8 cellular contexts compared by ENCODE assay signal in the genomic region with DNA sequence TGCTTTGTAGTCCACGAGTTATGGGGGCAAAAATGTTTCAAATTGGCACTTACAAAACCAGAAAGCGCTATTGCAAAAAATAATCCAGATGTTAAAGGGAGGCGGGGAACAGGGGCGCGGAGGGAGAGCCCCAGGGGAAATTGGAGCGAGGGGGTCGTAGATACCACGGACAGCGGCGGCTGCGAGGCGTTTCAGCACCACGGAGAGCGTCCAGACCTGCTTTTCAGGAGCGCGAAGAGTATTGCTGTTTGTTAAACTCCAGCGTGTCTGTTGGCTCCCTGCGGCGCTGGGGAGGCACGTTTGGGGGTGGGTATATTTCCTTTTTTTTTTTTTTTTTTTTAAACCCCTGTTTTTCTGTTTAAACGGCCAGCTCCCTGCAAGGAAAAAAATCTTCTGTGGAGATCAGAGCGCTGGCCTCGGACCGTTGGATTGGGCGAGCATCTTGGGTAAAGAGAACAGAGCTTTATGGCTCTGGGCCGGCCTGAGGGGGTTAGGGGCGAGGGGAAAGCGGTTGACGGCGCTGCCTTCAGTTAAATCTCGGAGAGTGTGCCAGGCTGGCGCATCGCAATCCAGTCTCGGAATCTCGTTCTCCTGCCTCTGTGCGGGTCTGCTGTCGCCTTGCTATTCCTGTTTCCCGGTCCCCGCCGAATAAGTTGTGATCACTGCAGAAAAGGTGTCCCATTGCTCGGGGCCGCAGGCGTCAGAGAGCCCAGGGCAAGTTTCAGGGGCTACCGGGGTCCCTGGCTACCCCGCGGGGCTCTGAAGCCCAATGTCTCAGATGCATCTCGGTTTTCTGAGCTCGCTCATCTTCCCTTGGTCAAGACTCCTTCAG.
A peak's percentile ranks its signal among the peaks of the same experiment; 100 is the strongest.
DNase-seq lines count a peak whose midpoint lies in the region; TF ChIP-seq lines count a peak whose summit lies in the region.

GLRA1 (minus strand) TSS at position 288 of the 832 bp plus-strand sequence. CDS start 302 bp downstream, outside the sequence.

- in situ Hi-C loops in HAP-1 (cut with MboI; ENCODE audit: low sequenced_read_pairs): no loop called here
- in situ Hi-C loops in brain microvascular endothelial cell (cut with HindIII; ENCODE audit: low pct_ligation_motif_present, low sequenced_read_pairs): no loop called here

- DNase-seq in 8988T: peak; percentile 32
- DNase-seq in HAP-1 (ENCODE audit: low spot score in 2 of 2): peak; percentile 14 to 79
- DNase-seq in T follicular helper cell (ENCODE audit: low read depth): peak; percentile 48
- peak; percentile 31 for DNase-seq in brain microvascular endothelial cell
- peak; percentile 26 for DNase-seq in inferior parietal cortex (ENCODE audit: extremely low spot score)
- DNase-seq in stimulated activated CD4-positive, alpha-beta T cell treated with anti-CD3 and anti-CD28 coated beads, TNF-alpha, amount 100 ng/mL, for 24 hours (ENCODE audit: low read depth in 3 of 3): peak in 2 of 3 experiments; percentile 1 to 26
- DNase-seq in DMS79 (lab: John Stamatoyannopoulos, UW): no peak
- DNase-seq in DMS153 (lab: John Stamatoyannopoulos, UW): no peak

- H3K27ac ChIP-seq in brain microvascular endothelial cell: no peak within 1 kb of the TSS

- H3K27me3 ChIP-seq in HAP-1 (ENCODE audit: low read depth) (peaks cover 2% of the 10 kb centered on the region; the same call in 1 of the 2 replicates), brain microvascular endothelial cell (replicated peaks) (peaks cover 1% of the 10 kb centered on the region)

- no peaks in the 10 kb centered on the region for H3K9me3 ChIP-seq in HAP-1

- H3K36me3 ChIP-seq in HAP-1 (replicated peaks) (no peaks in the 10 kb centered on the region), brain microvascular endothelial cell (replicated peaks) (no peaks in the 10 kb centered on the region)

- TF ChIP-seq CTCF in brain microvascular endothelial cell (IDR thresholded peaks at IDR 0.05; ENCODE audit: low read depth, low read length, missing control alignments): no peak

- H3K4me3 ChIP-seq in HAP-1: no peak within 1 kb of the TSS
- H3K4me3 ChIP-seq in brain microvascular endothelial cell (ENCODE audit: low read depth, low read length): no peak within 1 kb of the TSS

- no peaks in the 10 kb centered on the region for H3K4me1 ChIP-seq in HAP-1

Comparison
In these comparisons a context has a peak if more than half of its experiments do, and no peak if none do; other contexts are left out.
1. DNase-seq: peak in 8988T (single experiment), HAP-1 (2 of 2), T follicular helper cell (single experiment), brain microvascular endothelial cell (single experiment), inferior parietal cortex (single experiment) and stimulated activated CD4-positive, alpha-beta T cell treated with anti-CD3 and anti-CD28 coated beads, TNF-alpha, amount 100 ng/mL, for 24 hours (2 of 3); none in DMS79 (single experiment) and DMS153 (single experiment).